ENCODE assay signal across 16 cellular contexts in genomic region chr1:3912809-3913685, GRCh38.
"Had no signal": no experiment of that assay in that cellular context is flagged by ENCODE, and none has a peak within 500 bp of the region (broad histone marks: within the 10 kb centered on the region; RNA-seq: fewer than 3 reads in every experiment).

No MANE protein-coding gene starts in this region.

- H3K4me1 ChIP-seq: adrenal gland, psoas muscle had no signal

- H3K4me2 ChIP-seq: hepatocyte had no signal

- H3K4me3 ChIP-seq: adrenal gland, hepatocyte, lung, psoas muscle, right lobe of liver, transverse colon had no signal

- H3K79me2 ChIP-seq: hepatocyte had no signal

- DNase-seq: activated CD4-positive, alpha-beta T cell treated with anti-CD3 and anti-CD28 coated beads for 4 hours; activated CD8-positive, alpha-beta memory T cell treated with anti-CD3 and anti-CD28 coated beads, Interleukin-2, amount 50 U/mL, for 4 hours; activated CD8-positive, alpha-beta T cell treated with anti-CD3 and anti-CD28 coated beads for 36 hours; activated naive CD4-positive, alpha-beta T cell treated with anti-CD3 and anti-CD28 coated beads, Interleukin-2, amount 50 U/mL, for 16 hours; adrenal gland; dermis blood vessel endothelial cell; naive thymus-derived CD4-positive, alpha-beta T cell; nucleus accumbens; psoas muscle; stimulated activated CD4-positive, alpha-beta T cell treated with anti-CD3 and anti-CD28 coated beads, Interleukin-2, amount 100 ng/mL, for 24 hours; stimulated activated naive B cell treated with anti-CD40 and anti-IgM and Interleukin-4, amounts not matched to agents 10 μg/mL and 1 μg/mL and 100 μg/mL, for 72 hours had no signal

- H3K27me3 ChIP-seq: hepatocyte, right lobe of liver, transverse colon had no signal

- H3K36me3 ChIP-seq: adrenal gland, right lobe of liver, transverse colon had no signal

- ATAC-seq: activated CD8-positive, alpha-beta T cell treated with anti-CD3 and anti-CD28 coated beads for 36 hours; naive thymus-derived CD4-positive, alpha-beta T cell; psoas muscle; right lobe of liver; stimulated activated naive B cell treated with anti-CD40 and anti-IgM and Interleukin-4, amounts not matched to agents 10 μg/mL and 1 μg/mL and 100 μg/mL, for 72 hours had no signal

- H3K27ac ChIP-seq: adrenal gland, hepatocyte, psoas muscle, right lobe of liver, transverse colon, VCaP had no signal
